ENCODE assay signal across 34 cellular contexts in genomic region chr12:6115389-6115788, GRCh38. TPM values are rescaled to one million over a fixed set of nuclear protein-coding genes. Genes with fewer than 3 reads are reported as not detected.
DNase-seq lines count a peak whose midpoint lies in the region; ATAC-seq and TF ChIP-seq lines count a peak whose summit lies in the region.
"Had no signal": no experiment of that assay in that cellular context is flagged by ENCODE, and none has a peak within 500 bp of the region (broad histone marks: within the 10 kb centered on the region; RNA-seq: fewer than 3 reads in every experiment).

No MANE protein-coding gene starts in this region.

- H3K36me3 ChIP-seq in lung (ENCODE audit: control insufficient read depth in 2 of 2, insufficient read depth in 2 of 2, low read length in 2 of 2), result peaks cover 0 to 6% of the 10 kb centered on the region in 2 donors
- H3K36me3 ChIP-seq in upper lobe of left lung, result peaks cover 0 to 11% (median 0%) of the 10 kb centered on the region in 4 donors
- H3K36me3 ChIP-seq: adrenal gland, gastroesophageal sphincter, WERI-Rb-1 had no signal

- H3K9me3 ChIP-seq in T-helper 17 cell (ENCODE audit: control insufficient read depth, low read length, poor library complexity, severe bottlenecking) (no peaks in the 10 kb centered on the region), lung (ENCODE audit: control insufficient read depth in 2 of 2, insufficient read depth in 1 of 2, low read length in 1 of 2) (no peaks in the 10 kb centered on the region), upper lobe of left lung (no peaks in the 10 kb centered on the region)
- H3K9me3 ChIP-seq: A549, adrenal gland, gastroesophageal sphincter had no signal

- H3K27ac ChIP-seq in lung (ENCODE audit: low read depth in 1 of 2, low read length in 1 of 2), result peak overlapping the region; percentile 69 to 86
- H3K27ac ChIP-seq in upper lobe of left lung, result peak overlapping the region; percentile 76 to 88 (median 82)
- H3K27ac ChIP-seq: A549, GM23248, WERI-Rb-1 had no signal

- peak; percentile 26 for ATAC-seq in activated naive CD8-positive, alpha-beta T cell treated with anti-CD3 and anti-CD28 coated beads, Interleukin-2, amount 50 U/mL, for 24 hours
- ATAC-seq in T-helper 17 cell (no peak), lung (ENCODE audit: insufficient read depth, low FRiP score) (no peak), upper lobe of left lung (ENCODE audit: low FRiP score in 2 of 2) (no peak)
- ATAC-seq: gastroesophageal sphincter, left colon, sciatic nerve had no signal

- no peak for TF ChIP-seq CTCF in lung (IDR thresholded peaks at IDR 0.05; ENCODE audit: control extremely low read depth, extremely low read depth)
- no peak for TF ChIP-seq CTCF in upper lobe of left lung (IDR thresholded peaks at IDR 0.05)

- peaks cover 0 to 13% of the 10 kb centered on the region in 2 donors for H3K4me1 ChIP-seq in lung (ENCODE audit: control insufficient read depth in 2 of 2, insufficient read depth in 2 of 2, low read length in 2 of 2)
- H3K4me1 ChIP-seq in upper lobe of left lung, result peaks cover 5 to 24% (median 10%) of the 10 kb centered on the region in 4 donors
- H3K4me1 ChIP-seq: adrenal gland had no signal

- no peak for TF ChIP-seq EP300 in upper lobe of left lung (IDR thresholded peaks at IDR 0.05)

- H3K27me3 ChIP-seq in lung (ENCODE audit: control insufficient read depth, insufficient read depth) (no peaks in the 10 kb centered on the region), upper lobe of left lung (no peaks in the 10 kb centered on the region)
- H3K27me3 ChIP-seq: adrenal gland, dorsolateral prefrontal cortex, gastroesophageal sphincter had no signal

- H3K9me3 Mint-ChIP-seq in activated naive CD8-positive, alpha-beta T cell treated with anti-CD3 and anti-CD28 coated beads, Interleukin-2, amount 50 U/mL, for 24 hours, result no peaks in the 10 kb centered on the region
- H3K9me3 Mint-ChIP-seq in activated naive CD8-positive, alpha-beta T cell treated with anti-CD3 and anti-CD28 coated beads for 36 hours, result no peaks in the 10 kb centered on the region
- H3K9me3 Mint-ChIP-seq: brain; CD4-positive, CD25-positive, alpha-beta regulatory T cell; mesothelial cell of epicardium; type B pancreatic cell had no signal

- TF ChIP-seq POLR2A in upper lobe of left lung (IDR thresholded peaks at IDR 0.05), result no peak

- no peaks in the 10 kb centered on the region for H3K36me3 Mint-ChIP-seq in activated naive CD8-positive, alpha-beta T cell treated with anti-CD3 and anti-CD28 coated beads, Interleukin-2, amount 50 U/mL, for 24 hours (ENCODE audit: low read depth)
- no peaks in the 10 kb centered on the region for H3K36me3 Mint-ChIP-seq in activated naive CD8-positive, alpha-beta T cell treated with anti-CD3 and anti-CD28 coated beads for 36 hours
- no peaks in the 10 kb centered on the region for H3K36me3 Mint-ChIP-seq in T-helper 17 cell (ENCODE audit: low read depth)
- H3K36me3 Mint-ChIP-seq: brain; CD4-positive, CD25-positive, alpha-beta regulatory T cell; mesothelial cell of epicardium; type B pancreatic cell had no signal

- H3K27me3 Mint-ChIP-seq in activated naive CD8-positive, alpha-beta T cell treated with anti-CD3 and anti-CD28 coated beads, Interleukin-2, amount 50 U/mL, for 24 hours, result peaks cover 2% of the 10 kb centered on the region
- H3K27me3 Mint-ChIP-seq in activated naive CD8-positive, alpha-beta T cell treated with anti-CD3 and anti-CD28 coated beads for 36 hours, result no peaks in the 10 kb centered on the region
- peaks cover 53% of the 10 kb centered on the region for H3K27me3 Mint-ChIP-seq in T-helper 17 cell
- H3K27me3 Mint-ChIP-seq: CD4-positive, CD25-positive, alpha-beta regulatory T cell had no signal

- no peak for DNase-seq in activated naive CD8-positive, alpha-beta T cell treated with anti-CD3 and anti-CD28 coated beads, Interleukin-2, amount 50 U/mL, for 24 hours
- no peak for DNase-seq in activated naive CD8-positive, alpha-beta T cell treated with anti-CD3 and anti-CD28 coated beads for 36 hours
- DNase-seq in T-helper 17 cell (no peak), lung (ENCODE audit: low spot score) (no peak), upper lobe of left lung (no peak), AML-193 (lab: John Stamatoyannopoulos, UW) (no peak), DMS 273 (lab: John Stamatoyannopoulos, UW; ENCODE audit: unreplicated experiment) (no peak)
- DNase-seq in activated effector memory CD4-positive, alpha-beta T cell treated with anti-CD3 and anti-CD28 coated beads, Interleukin-2, amount 50 U/mL, for 16 hours, result no peak
- DNase-seq: activated CD4-positive, alpha-beta T cell treated with anti-CD3 and anti-CD28 coated beads, Interleukin-2, amount 50 U/mL, for 1 hour; activated naive CD4-positive, alpha-beta T cell; activated T-cell treated with anti-CD3 and anti-CD28 coated beads, Interleukin-2, amount 50 U/mL, for 1 hour; adrenal gland; dorsolateral prefrontal cortex; GM23248; hypothalamus; left colon; NCI-H146; NCI-H2107; NCI-H345; NCI-H69; posterior cingulate gyrus; SHP77 treated with DMSO at 0.1 percent for 48 hours; stimulated activated CD4-positive, alpha-beta T cell treated with anti-CD3 and anti-CD28 coated beads, Interleukin-12 subunit alpha, Interleukin-12 subunit beta, amount 100 ng/mL, for 4 hours; stimulated activated CD4-positive, alpha-beta T cell treated with anti-CD3 and anti-CD28 coated beads, Interleukin-2, amount 100 ng/mL, for 48 hours; SW 1271; T1000; WERI-Rb-1 had no signal

- WGBS in lung, 2 donors, result 73 to 86% methylated on average over 6 of the region's 6 CpGs
- 90 to 91% methylated on average over 6 of the region's 6 CpGs for WGBS in upper lobe of left lung, 2 donors

- H3K4me3 ChIP-seq in lung (no peak overlapping the region), upper lobe of left lung (no peak overlapping the region)
- H3K4me3 ChIP-seq: A549, adrenal gland, dorsolateral prefrontal cortex, gastroesophageal sphincter, GM23248 had no signal

- H3K4me1 Mint-ChIP-seq in activated naive CD8-positive, alpha-beta T cell treated with anti-CD3 and anti-CD28 coated beads, Interleukin-2, amount 50 U/mL, for 24 hours, result peaks cover 5% of the 10 kb centered on the region
- H3K4me1 Mint-ChIP-seq in activated naive CD8-positive, alpha-beta T cell treated with anti-CD3 and anti-CD28 coated beads for 36 hours, result peaks cover 5% of the 10 kb centered on the region
- H3K4me1 Mint-ChIP-seq in T-helper 17 cell, result peaks cover 6% of the 10 kb centered on the region
- H3K4me1 Mint-ChIP-seq: brain, mesothelial cell of epicardium had no signal

- no peak overlapping the region for H3K27ac Mint-ChIP-seq in activated naive CD8-positive, alpha-beta T cell treated with anti-CD3 and anti-CD28 coated beads, Interleukin-2, amount 50 U/mL, for 24 hours
- no peak overlapping the region for H3K27ac Mint-ChIP-seq in activated naive CD8-positive, alpha-beta T cell treated with anti-CD3 and anti-CD28 coated beads for 36 hours
- H3K27ac Mint-ChIP-seq in T-helper 17 cell, result peak overlapping the region; percentile 61
- H3K27ac Mint-ChIP-seq: mesothelial cell of epicardium, type B pancreatic cell had no signal

- no peak overlapping the region for H3K4me3 Mint-ChIP-seq in activated naive CD8-positive, alpha-beta T cell treated with anti-CD3 and anti-CD28 coated beads, Interleukin-2, amount 50 U/mL, for 24 hours
- H3K4me3 Mint-ChIP-seq in activated naive CD8-positive, alpha-beta T cell treated with anti-CD3 and anti-CD28 coated beads for 36 hours, result no peak overlapping the region
- no peak overlapping the region for H3K4me3 Mint-ChIP-seq in T-helper 17 cell
- H3K4me3 Mint-ChIP-seq: brain; CD4-positive, CD25-positive, alpha-beta regulatory T cell; mesothelial cell of epicardium; type B pancreatic cell had no signal

RNA-seq across cellular contexts. Expression of gene VWF, which starts 9.1 kb away (rescaled TPM):
- under 1 TPM; 0.24 to 0.25 TPM for total RNA-seq in activated naive CD8-positive, alpha-beta T cell treated with anti-CD3 and anti-CD28 coated beads for 36 hours
- 1 to 10 TPM in 1 of 2 donors, under 1 TPM in 1; 0.55 to 4.1 TPM for total RNA-seq in T-helper 17 cell
- 100 to 1,000 TPM; 272 to 285 TPM for total RNA-seq in lung
- 100 to 1,000 TPM in 1 of 2 donors, 10 to 100 TPM in 1; 65.6 to 226 TPM for polyA plus RNA-seq in lung
- total RNA-seq in upper lobe of left lung, result 100 to 1,000 TPM; 292 to 543 (median 360) TPM
- total RNA-seq: GM23248 had no signal
- polyA plus RNA-seq: CD4-positive, CD25-positive, alpha-beta regulatory T cell had no signal

Comparison
In these comparisons a context has a peak if more than half of its experiments do, and no peak if none do; other contexts are left out.
1. RNA of gene VWF, which starts 9.1 kb away (total RNA-seq): 292 to 543 TPM in upper lobe of left lung and 272 to 285 TPM in lung; 0.55 to 4.1 TPM in T-helper 17 cell and 0.24 to 0.25 TPM in activated naive CD8-positive, alpha-beta T cell treated with anti-CD3 and anti-CD28 coated beads for 36 hours; every median in the first group is over 10 times any median in the second.